ENCODE assay signal across 16 cellular contexts in the genomic region with DNA sequence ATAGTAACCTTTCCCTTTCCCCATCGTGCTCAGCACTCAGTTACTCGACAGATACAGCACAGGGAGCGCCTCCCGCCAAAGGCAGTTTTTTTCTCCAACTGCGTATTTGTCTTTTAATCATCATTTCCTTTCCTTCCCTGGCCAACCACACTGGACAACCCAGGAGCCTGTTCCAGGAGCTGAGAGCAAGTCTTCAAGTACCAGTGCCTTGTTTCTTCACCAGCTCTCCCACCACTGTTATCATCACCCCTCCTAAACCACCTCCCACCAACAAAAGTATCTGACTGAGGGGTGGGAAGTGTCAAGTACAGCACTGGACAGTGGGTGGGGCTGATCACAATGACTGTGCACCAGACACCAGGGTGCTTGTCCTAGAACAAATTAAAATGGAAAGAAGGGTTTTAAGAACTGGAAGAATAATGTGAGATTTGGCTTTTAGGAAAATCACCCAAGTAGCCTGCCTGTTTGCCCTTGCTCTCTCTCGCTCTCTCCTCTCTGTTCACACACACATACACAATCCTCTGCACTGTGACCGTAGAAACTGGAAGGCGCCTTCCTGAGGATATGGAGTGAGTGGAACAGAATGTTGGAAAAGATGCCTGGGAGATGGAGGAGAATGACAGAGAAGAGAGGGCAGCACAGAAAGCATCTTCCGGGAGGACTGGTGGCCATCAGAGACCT.
DNase-seq lines count a peak whose midpoint lies in the region; ATAC-seq, FAIRE-seq and TF ChIP-seq lines count a peak whose summit lies in the region.
"Had no signal": no experiment of that assay in that cellular context is flagged by ENCODE, and none has a peak within 500 bp of the region (broad histone marks: within the 10 kb centered on the region; RNA-seq: fewer than 3 reads in every experiment).

No MANE protein-coding gene starts in this region.

- peaks cover 0 to 3% (median 0%) of the 10 kb centered on the region in 5 experiments for H3K9me3 Mint-ChIP-seq in brain
- peaks cover 9% of the 10 kb centered on the region for H3K9me3 Mint-ChIP-seq in mesothelial cell of epicardium
- H3K9me3 Mint-ChIP-seq: memory B cell had no signal

- DNase-seq in kidney: no peak
- no peak for DNase-seq in SKM-1 treated with dmso at 0.1 percent for 144 hours (lab: John Stamatoyannopoulos, UW; ENCODE audit: unreplicated experiment)
- DNase-seq in mesothelial cell of epicardium (ENCODE audit: low spot score in 2 of 2, unreplicated experiment in 2 of 2): no peak
- no peak for DNase-seq in AG08395 (ENCODE audit: low spot score)
- DNase-seq: activated CD8-positive, alpha-beta memory T cell treated with anti-CD3 and anti-CD28 coated beads, Interleukin-2, amount 50 U/mL, for 48 hours; colonic mucosa; NCI-H1694; SW 1271; testis had no signal

- ATAC-seq in GM18502 (IDR thresholded peaks at IDR 0.05; ENCODE audit: poor library complexity, unreplicated experiment): no peak
- ATAC-seq: Panc1 had no signal

- H3K4me1 ChIP-seq in HEK293 (ENCODE audit: control insufficient read depth, insufficient read depth, low read length) (no peaks in the 10 kb centered on the region), kidney (ENCODE audit: control insufficient read depth in 1 of 2, insufficient read depth in 1 of 2, low read depth in 1 of 2, low read length in 2 of 2) (peaks cover 3 to 34% of the 10 kb centered on the region in 2 donors), skeletal muscle tissue (ENCODE audit: control insufficient read depth in 3 of 3, insufficient read depth in 3 of 3, low read length in 3 of 3) (peaks cover 13 to 38% (median 29%) of the 10 kb centered on the region in 3 donors)
- H3K4me1 ChIP-seq: colonic mucosa, testis had no signal

- H3K4me1 Mint-ChIP-seq in brain: peaks cover 52% of the 10 kb centered on the region
- H3K4me1 Mint-ChIP-seq in mesothelial cell of epicardium: peaks cover 13% of the 10 kb centered on the region

- POLR2A ChIA-PET in HEK293 (lab: Yijun Ruan, JAX): interaction anchor here (0.6 kb wide), 1 partner anchor 113 kb away, joined by 3 read pairs; no protein-coding TSS in a partner anchor

- H3K9me3 ChIP-seq in HEK293 (ENCODE audit: control insufficient read depth, insufficient read depth, low read depth, low read length): no peaks in the 10 kb centered on the region
- H3K9me3 ChIP-seq in kidney (ENCODE audit: control insufficient read depth in 1 of 2, low read length in 2 of 2): no peaks in the 10 kb centered on the region
- no peaks in the 10 kb centered on the region for H3K9me3 ChIP-seq in skeletal muscle tissue (ENCODE audit: control insufficient read depth in 3 of 3, low read length in 3 of 3)
- H3K9me3 ChIP-seq: BLaER1 treated with 17β-estradiol and CSF1 and Interleukin-3, amounts not matched to agents 10 nM and 100 nM; colonic mucosa; testis had no signal

- peak overlapping the region in 4 of 5 experiments; percentile 53 to 85 (median 78) for H3K27ac Mint-ChIP-seq in brain
- H3K27ac Mint-ChIP-seq in mesothelial cell of epicardium: no peak overlapping the region
- H3K27ac Mint-ChIP-seq: memory B cell had no signal

- intact Hi-C loops in kidney (cut with DNase I): no loop called here

- FAIRE-seq in kidney (lab: Jason Lieb, UNC): no peak

- no peak for TF ChIP-seq CTCF in HEK293 (tag by site-specific recombination; IDR thresholded peaks at IDR 0.05)
- TF ChIP-seq CTCF in brain (conservative IDR thresholded peaks at IDR 0.05): no peak
- TF ChIP-seq CTCF in kidney (IDR thresholded peaks at IDR 0.05; ENCODE audit: borderline replicate concordance, extremely low read depth, insufficient read depth): no peak
- no peak for TF ChIP-seq CTCF in mesothelial cell of epicardium (IDR thresholded peaks at IDR 0.05; ENCODE audit: unreplicated experiment)

- H3K27me3 ChIP-seq in skeletal muscle tissue (ENCODE audit: control insufficient read depth in 3 of 3, insufficient read depth in 3 of 3, low read length in 3 of 3): no peaks in the 10 kb centered on the region
- H3K27me3 ChIP-seq: BLaER1 treated with 17β-estradiol and CSF1 and Interleukin-3, amounts not matched to agents 10 nM and 100 nM; colonic mucosa; testis had no signal

- peaks cover 3% of the 10 kb centered on the region for H3K36me3 Mint-ChIP-seq in brain
- H3K36me3 Mint-ChIP-seq in mesothelial cell of epicardium: no peaks in the 10 kb centered on the region
- H3K36me3 Mint-ChIP-seq: memory B cell had no signal

- H3K36me3 ChIP-seq in HEK293 (ENCODE audit: control insufficient read depth in 2 of 2, insufficient read depth in 1 of 2, low read length in 2 of 2) (no peaks in the 10 kb centered on the region), kidney (ENCODE audit: control insufficient read depth in 1 of 2, insufficient read depth in 2 of 2, low read length in 2 of 2) (no peaks in the 10 kb centered on the region), skeletal muscle tissue (ENCODE audit: control insufficient read depth in 3 of 3, insufficient read depth in 3 of 3, low read length in 3 of 3) (no peaks in the 10 kb centered on the region)
- H3K36me3 ChIP-seq: BLaER1 treated with 17β-estradiol and CSF1 and Interleukin-3, amounts not matched to agents 10 nM and 100 nM; colonic mucosa had no signal

- H3K4me3 Mint-ChIP-seq in brain (peak overlapping the region in 1 of 5 experiments; percentile 3), mesothelial cell of epicardium (no peak overlapping the region)
- H3K4me3 Mint-ChIP-seq: memory B cell had no signal

- H3K9ac ChIP-seq in kidney (ENCODE audit: low read length in 2 of 2) (no peak overlapping the region), skeletal muscle tissue (ENCODE audit: low read depth in 1 of 3, low read length in 3 of 3) (no peak overlapping the region)
- H3K9ac ChIP-seq: BLaER1 treated with 17β-estradiol and CSF1 and Interleukin-3, amounts not matched to agents 10 nM and 100 nM had no signal

- CTCF ChIA-PET in HEK293 (lab: Yijun Ruan, JAX): interaction anchor here (0.6 kb wide), 3 partner anchors 104 to 163 kb away, joined by 3 read pairs; no protein-coding TSS in a partner anchor

- H3K27ac ChIP-seq in HEK293 (ENCODE audit: extremely low read depth, low read depth, low read length) (no peak overlapping the region), kidney (ENCODE audit: low read depth in 2 of 2, low read length in 2 of 2) (peak overlapping the region; percentile 59 to 62), skeletal muscle tissue (ENCODE audit: low read depth, low read length) (peak overlapping the region; percentile 82)
- H3K27ac ChIP-seq: BLaER1 treated with 17β-estradiol and CSF1 and Interleukin-3, amounts not matched to agents 10 nM and 100 nM; colonic mucosa; testis had no signal

- H3K4me3 ChIP-seq in HEK293 (ENCODE audit: low read depth, low read length) (no peak overlapping the region), kidney (ENCODE audit: low read length in 2 of 2) (peak overlapping the region in 1 of 2 donors; percentile 33), skeletal muscle tissue (ENCODE audit: low read length in 3 of 3) (peak overlapping the region in 1 of 3 donors; percentile 21)
- H3K4me3 ChIP-seq: BLaER1 treated with 17β-estradiol and CSF1 and Interleukin-3, amounts not matched to agents 10 nM and 100 nM; colonic mucosa; testis had no signal

- H3K27me3 Mint-ChIP-seq in brain (no peaks in the 10 kb centered on the region), mesothelial cell of epicardium (ENCODE audit: low read depth) (no peaks in the 10 kb centered on the region)

TF ChIP-seq in HEK293, 187 proteins besides CTCF, POLR2A, EP300 and RAD21:
- TF ChIP-seq ZFHX2 (tag by site-specific recombination; conservative IDR thresholded peaks at IDR 0.05) (peak; percentile 79), EGR2 (tag by site-specific recombination; IDR thresholded peaks at IDR 0.05; ENCODE audit: low read depth) (peak; percentile 84), ZNF146 (tag by site-specific recombination; IDR thresholded peaks at IDR 0.05) (no peak)
